ENCODE assay signal across 18 cellular contexts in genomic region chr6:126786262-126786661, GRCh38.
"Had no signal": no experiment of that assay in that cellular context is flagged by ENCODE, and none has a peak within 500 bp of the region (broad histone marks: within the 10 kb centered on the region; RNA-seq: fewer than 3 reads in every experiment).

No MANE protein-coding gene starts in this region.

- H3K4me3 Mint-ChIP-seq: activated CD4-positive, alpha-beta T cell treated with anti-CD3 and anti-CD28 coated beads, Interleukin-2, amount 10 ng/mL, durations not matched to agents 7 days and 5 days; activated naive CD4-positive, alpha-beta T cell treated with anti-CD3 and anti-CD28 coated beads, Interleukin-2, amount 10 ng/mL, durations not matched to agents 7 days and 5 days; activated naive CD8-positive, alpha-beta T cell treated with anti-CD3 and anti-CD28 coated beads, Interleukin-2, amount 50 U/mL, for 24 hours; nephron progenitor cell had no signal

- H3K27ac ChIP-seq: ascending aorta, tibial artery, uterus had no signal

- H3K4me1 Mint-ChIP-seq: activated CD4-positive, alpha-beta T cell treated with anti-CD3 and anti-CD28 coated beads, Interleukin-2, amount 10 ng/mL, durations not matched to agents 7 days and 5 days; activated naive CD4-positive, alpha-beta T cell treated with anti-CD3 and anti-CD28 coated beads, Interleukin-2, amount 10 ng/mL, durations not matched to agents 7 days and 5 days; activated naive CD8-positive, alpha-beta T cell treated with anti-CD3 and anti-CD28 coated beads, Interleukin-2, amount 50 U/mL, for 24 hours had no signal

- DNase-seq: activated CD4-positive, alpha-beta T cell treated with anti-CD3 and anti-CD28 coated beads, Interleukin-2, amount 10 ng/mL, durations not matched to agents 7 days and 5 days; activated CD8-positive, alpha-beta memory T cell treated with anti-CD3 and anti-CD28 coated beads, Interleukin-2, amount 50 U/mL, for 48 hours; activated effector memory CD4-positive, alpha-beta T cell treated with Interleukin-2 at 50 U/mL for 16 hours; activated naive CD4-positive, alpha-beta T cell treated with anti-CD3 and anti-CD28 coated beads, Interleukin-2, amount 10 ng/mL, durations not matched to agents 7 days and 5 days; activated naive CD8-positive, alpha-beta T cell treated with anti-CD3 and anti-CD28 coated beads, Interleukin-2, amount 50 U/mL, for 24 hours; activated T-cell treated with anti-CD3 and anti-CD28 coated beads, Interleukin-2, amount 50 U/mL, for 48 hours; effector memory CD4-positive, alpha-beta T cell; left ventricle myocardium superior; nephron progenitor cell; stimulated activated CD4-positive, alpha-beta T cell treated with anti-CD3 and anti-CD28 coated beads, Interleukin-12 subunit alpha, Interleukin-12 subunit beta, amount 100 ng/mL, for 4 hours; stimulated activated CD4-positive, alpha-beta T cell treated with anti-CD3 and anti-CD28 coated beads, Interleukin-1b, Interleukin-23, amount 100 ng/mL, for 48 hours; stimulated activated naive CD8-positive, alpha-beta T cell treated with anti-CD3 and anti-CD28 coated beads, Interleukin-15, Interleukin-2, amounts not matched to agents 100 U/mL and 50 U/mL, for 24 hours; substantia nigra; T1000; tibial artery; uterus had no signal

- H3K4me1 ChIP-seq: ascending aorta, tibial artery, uterus had no signal

- H3K9me3 Mint-ChIP-seq: activated CD4-positive, alpha-beta T cell treated with anti-CD3 and anti-CD28 coated beads, Interleukin-2, amount 10 ng/mL, durations not matched to agents 7 days and 5 days; activated naive CD4-positive, alpha-beta T cell treated with anti-CD3 and anti-CD28 coated beads, Interleukin-2, amount 10 ng/mL, durations not matched to agents 7 days and 5 days; activated naive CD8-positive, alpha-beta T cell treated with anti-CD3 and anti-CD28 coated beads, Interleukin-2, amount 50 U/mL, for 24 hours; nephron progenitor cell had no signal

- H3K9me3 ChIP-seq: ascending aorta, tibial artery, uterus had no signal

- H3K4me3 ChIP-seq: ascending aorta, tibial artery, uterus had no signal

- H3K27me3 Mint-ChIP-seq: activated CD4-positive, alpha-beta T cell treated with anti-CD3 and anti-CD28 coated beads, Interleukin-2, amount 10 ng/mL, durations not matched to agents 7 days and 5 days; activated naive CD4-positive, alpha-beta T cell treated with anti-CD3 and anti-CD28 coated beads, Interleukin-2, amount 10 ng/mL, durations not matched to agents 7 days and 5 days; activated naive CD8-positive, alpha-beta T cell treated with anti-CD3 and anti-CD28 coated beads, Interleukin-2, amount 50 U/mL, for 24 hours had no signal

- H3K27ac Mint-ChIP-seq: activated CD4-positive, alpha-beta T cell treated with anti-CD3 and anti-CD28 coated beads, Interleukin-2, amount 10 ng/mL, durations not matched to agents 7 days and 5 days; activated naive CD4-positive, alpha-beta T cell treated with anti-CD3 and anti-CD28 coated beads, Interleukin-2, amount 10 ng/mL, durations not matched to agents 7 days and 5 days; activated naive CD8-positive, alpha-beta T cell treated with anti-CD3 and anti-CD28 coated beads, Interleukin-2, amount 50 U/mL, for 24 hours; nephron progenitor cell; progenitor cell of endocrine pancreas had no signal

- H3K36me3 ChIP-seq: ascending aorta, tibial artery, uterus had no signal

- H3K27me3 ChIP-seq: ascending aorta, tibial artery, uterus had no signal

- H3K36me3 Mint-ChIP-seq: activated naive CD4-positive, alpha-beta T cell treated with anti-CD3 and anti-CD28 coated beads, Interleukin-2, amount 10 ng/mL, durations not matched to agents 7 days and 5 days had no signal
